ENCODE assay signal across 1 cellular context in genomic region chr4:138611721-138612120, GRCh38.
TF ChIP-seq lines count a peak whose summit lies in the region.

No MANE protein-coding gene starts in this region.

TF ChIP-seq in SK-N-SH, 30 proteins besides CTCF, POLR2A, EP300 and RAD21 (continued from another document):
- TF ChIP-seq REST (IDR thresholded peaks at IDR 0.05; ENCODE audit: low read depth, low read length) (no peak), GATA2 (CRISPR knock-in tag; IDR thresholded peaks at IDR 0.05) (peak; percentile 92), USF1 (IDR thresholded peaks at IDR 0.05; ENCODE audit: borderline replicate concordance, low read depth) (no peak), RFX5 (IDR thresholded peaks at IDR 0.05; ENCODE audit: low read length) (no peak), PBX3 (IDR thresholded peaks at IDR 0.05) (no peak), FOSL2 (IDR thresholded peaks at IDR 0.05; ENCODE audit: borderline replicate concordance, low read depth) (no peak), TEAD4 (IDR thresholded peaks at IDR 0.05; ENCODE audit: borderline replicate concordance, insufficient read depth) (no peak), YY1 (IDR thresholded peaks at IDR 0.05; ENCODE audit: low read depth) (no peak), CHD2 (IDR thresholded peaks at IDR 0.05; ENCODE audit: low read length, partially characterized antibody) (peak; percentile 46), FOXJ3 (CRISPR knock-in tag; IDR thresholded peaks at IDR 0.05) (no peak), TAF1 (IDR thresholded peaks at IDR 0.05; ENCODE audit: borderline replicate concordance, low read depth, low read length) (no peak), SIN3A (IDR thresholded peaks at IDR 0.05; ENCODE audit: borderline replicate concordance, low read depth, low read length) (no peak), ZBTB33 (IDR thresholded peaks at IDR 0.05; ENCODE audit: borderline replicate concordance, low read depth) (no peak)
TF ChIP-seq in SK-N-SH: peak in this region for 4.
